ENCODE assay signal across 11 cellular contexts in genomic region chr19:3721900-3722442, GRCh38. TPM values are rescaled to one million over a fixed set of nuclear protein-coding genes. Genes with fewer than 3 reads are reported as not detected.
DNase-seq lines count a peak whose midpoint lies in the region; ATAC-seq and TF ChIP-seq lines count a peak whose summit lies in the region.
"Had no signal": no experiment of that assay in that cellular context is flagged by ENCODE, and none has a peak within 500 bp of the region (broad histone marks: within the 10 kb centered on the region; RNA-seq: fewer than 3 reads in every experiment).

No MANE protein-coding gene starts in this region.

- no peaks in the 10 kb centered on the region for H3K36me3 Mint-ChIP-seq in activated CD4-positive, alpha-beta T cell treated with anti-CD3 and anti-CD28 coated beads for 36 hours (ENCODE audit: low read depth)
- H3K36me3 Mint-ChIP-seq in stimulated activated memory B cell treated with anti-CD40 and anti-IgM and Interleukin-4, amounts not matched to agents 10 μg/mL and 1 μg/mL and 100 μg/mL, for 72 hours = no peaks in the 10 kb centered on the region

- H3K27me3 Mint-ChIP-seq in activated CD4-positive, alpha-beta T cell treated with anti-CD3 and anti-CD28 coated beads for 36 hours = peaks cover 4% of the 10 kb centered on the region
- peaks cover 45% of the 10 kb centered on the region for H3K27me3 Mint-ChIP-seq in stimulated activated memory B cell treated with anti-CD40 and anti-IgM and Interleukin-4, amounts not matched to agents 10 μg/mL and 1 μg/mL and 100 μg/mL, for 72 hours

- H3K4me1 Mint-ChIP-seq in activated CD4-positive, alpha-beta T cell treated with anti-CD3 and anti-CD28 coated beads for 36 hours = peaks cover 10% of the 10 kb centered on the region
- peaks cover 17% of the 10 kb centered on the region for H3K4me1 Mint-ChIP-seq in stimulated activated memory B cell treated with anti-CD40 and anti-IgM and Interleukin-4, amounts not matched to agents 10 μg/mL and 1 μg/mL and 100 μg/mL, for 72 hours
- H3K4me1 Mint-ChIP-seq: neural crest cell had no signal

- no peak overlapping the region for H3K27ac Mint-ChIP-seq in activated CD4-positive, alpha-beta T cell treated with anti-CD3 and anti-CD28 coated beads for 36 hours
- H3K27ac Mint-ChIP-seq in stimulated activated memory B cell treated with anti-CD40 and anti-IgM and Interleukin-4, amounts not matched to agents 10 μg/mL and 1 μg/mL and 100 μg/mL, for 72 hours = no peak overlapping the region

- TF ChIP-seq CTCF in WERI-Rb-1 (IDR thresholded peaks at IDR 0.05; ENCODE audit: low read depth, low read length) = no peak

- H3K4me3 Mint-ChIP-seq in activated CD4-positive, alpha-beta T cell treated with anti-CD3 and anti-CD28 coated beads for 36 hours = peak overlapping the region; percentile 13
- peak overlapping the region; percentile 61 for H3K4me3 Mint-ChIP-seq in stimulated activated memory B cell treated with anti-CD40 and anti-IgM and Interleukin-4, amounts not matched to agents 10 μg/mL and 1 μg/mL and 100 μg/mL, for 72 hours
- H3K4me3 Mint-ChIP-seq: neural crest cell had no signal

- H3K9ac ChIP-seq in iPS-20b (ENCODE audit: low read depth, low read length) = no peak overlapping the region; the same call in 1 of the 2 replicates

- H3K27me3 ChIP-seq in WERI-Rb-1 (ENCODE audit: insufficient read depth, low read depth, severe bottlenecking) (no peaks in the 10 kb centered on the region), iPS-20b (ENCODE audit: insufficient read depth, low read length) (peaks cover 8% of the 10 kb centered on the region)

- CTCF ChIA-PET in activated CD4-positive, alpha-beta T cell treated with anti-CD3 and anti-CD28 coated beads for 36 hours (lab: Charles Lee) = interaction anchor here (0.6 to 1.4 kb wide), 2 partner anchors 32 to 48 kb away, joined by 3 to 5 read pairs; no protein-coding TSS in a partner anchor

- no peak for ATAC-seq in activated CD4-positive, alpha-beta T cell treated with anti-CD3 and anti-CD28 coated beads for 36 hours
- ATAC-seq in stimulated activated memory B cell treated with anti-CD40 and anti-IgM and Interleukin-4, amounts not matched to agents 10 μg/mL and 1 μg/mL and 100 μg/mL, for 72 hours = no peak

- H3K4me3 ChIP-seq in WERI-Rb-1 (ENCODE audit: low read depth, low read length) (peak overlapping the region; percentile 74), iPS-20b (ENCODE audit: low read length) (peak overlapping the region; percentile 78)

- H3K36me3 ChIP-seq in WERI-Rb-1 = peaks cover 3% of the 10 kb centered on the region
- H3K36me3 ChIP-seq in iPS-20b (ENCODE audit: insufficient read depth, low read depth, low read length) = no peaks in the 10 kb centered on the region

- H3K4me1 ChIP-seq in iPS-20b (ENCODE audit: insufficient read depth, low read length) = no peaks in the 10 kb centered on the region; the same call in 1 of the 2 replicates

- no peaks in the 10 kb centered on the region for H3K9me3 Mint-ChIP-seq in activated CD4-positive, alpha-beta T cell treated with anti-CD3 and anti-CD28 coated beads for 36 hours (ENCODE audit: low read depth)
- H3K9me3 Mint-ChIP-seq in stimulated activated memory B cell treated with anti-CD40 and anti-IgM and Interleukin-4, amounts not matched to agents 10 μg/mL and 1 μg/mL and 100 μg/mL, for 72 hours = no peaks in the 10 kb centered on the region
- H3K9me3 Mint-ChIP-seq: neural crest cell had no signal

- POLR2A ChIA-PET in activated CD4-positive, alpha-beta T cell treated with anti-CD3 and anti-CD28 coated beads for 36 hours (lab: Charles Lee) = interaction anchor here (0.6 kb wide), 1 partner anchor 165 kb away, joined by 3 read pairs; no protein-coding TSS in a partner anchor

- intact Hi-C loops in activated CD4-positive, alpha-beta T cell treated with anti-CD3 and anti-CD28 coated beads for 36 hours (cut with DNase I, micrococcal nuclease) = loop anchor here in 1 of 2 experiments (1.0 to 2.0 kb wide), 5 partner anchors 39 to 165 kb away; partner anchors contain the start of genes APBA3, HMG20B and MFSD12

- no peaks in the 10 kb centered on the region for H3K9me3 ChIP-seq in WERI-Rb-1 (ENCODE audit: severe bottlenecking)
- H3K9me3 ChIP-seq in iPS-20b (ENCODE audit: insufficient read depth, low read depth, low read length) = no peaks in the 10 kb centered on the region

- DNase-seq in activated CD4-positive, alpha-beta T cell treated with anti-CD3 and anti-CD28 coated beads for 36 hours = no peak
- DNase-seq in activated CD4-positive, alpha-beta T cell treated with anti-CD3 and anti-CD28 coated beads for 48 hours = no peak
- DNase-seq in WERI-Rb-1 = no peak
- no peak for DNase-seq in occipital lobe (lab: John Stamatoyannopoulos, UW)
- DNase-seq in stimulated activated CD4-positive, alpha-beta T cell treated with anti-CD3 and anti-CD28 coated beads, Interleukin-4, amount 100 ng/mL, for 1 hour = no peak
- DNase-seq in NCI-H1092 treated with DMSO at 0.1 percent for 48 hours (lab: John Stamatoyannopoulos, UW) = no peak

- peak overlapping the region; percentile 47 for H3K27ac ChIP-seq in WERI-Rb-1
- H3K27ac ChIP-seq in iPS-20b (ENCODE audit: low read length) = no peak overlapping the region

RNA-seq across cellular contexts. Expression of gene TJP3, which starts 13.8 kb away (rescaled TPM):
- 1 to 10 TPM; 1.0 to 2.7 TPM for total RNA-seq in activated CD4-positive, alpha-beta T cell treated with anti-CD3 and anti-CD28 coated beads for 36 hours
- total RNA-seq in occipital lobe = not detected
- total RNA-seq: fibroblast of villous mesenchyme, neural crest cell had no signal

RNA-seq across cellular contexts. Expression of gene PIP5K1C, which starts 21.7 kb away (rescaled TPM):
- total RNA-seq in activated CD4-positive, alpha-beta T cell treated with anti-CD3 and anti-CD28 coated beads for 36 hours = 10 to 100 TPM; 14.6 to 15.3 TPM
- total RNA-seq in occipital lobe = 19.8 TPM

RNA-seq across cellular contexts. Expression of gene APBA3, which starts 39.5 kb away (rescaled TPM):
- total RNA-seq in activated CD4-positive, alpha-beta T cell treated with anti-CD3 and anti-CD28 coated beads for 36 hours = 10 to 100 TPM; 29.8 to 37.1 TPM
- 12.3 TPM for total RNA-seq in occipital lobe

RNA-seq across cellular contexts. Expression of gene MRPL54, which starts 40.5 kb away (rescaled TPM):
- total RNA-seq in activated CD4-positive, alpha-beta T cell treated with anti-CD3 and anti-CD28 coated beads for 36 hours = 10 to 100 TPM; 54.8 to 63.9 TPM
- total RNA-seq in occipital lobe = 16.8 TPM

RNA-seq across cellular contexts. Expression of gene RAX2, which starts 50.1 kb away (rescaled TPM):
- total RNA-seq in activated CD4-positive, alpha-beta T cell treated with anti-CD3 and anti-CD28 coated beads for 36 hours = not detected
- not detected for total RNA-seq in occipital lobe
- total RNA-seq: fibroblast of villous mesenchyme; neural crest cell; T-helper 2 cell treated with Interferon-gamma antibody and Interleukin-4, amounts not matched to agents 100 ng/mL and 5 ng/mL, for 36 hours had no signal
